ENCODE assay signal across 12 cellular contexts in genomic region chr3:9781978-9782575, GRCh38. TPM values are rescaled to one million over a fixed set of nuclear protein-coding genes. Genes with fewer than 3 reads are reported as not detected.
A peak's percentile ranks its signal among the peaks of the same experiment; 100 is the strongest.
DNase-seq lines count a peak whose midpoint lies in the region; ATAC-seq and TF ChIP-seq lines count a peak whose summit lies in the region.
"Had no signal": no experiment of that assay in that cellular context is flagged by ENCODE, and none has a peak within 500 bp of the region (broad histone marks: within the 10 kb centered on the region; RNA-seq: fewer than 3 reads in every experiment).

No MANE protein-coding gene starts in this region.

- H3K4me1 ChIP-seq in Loucy (ENCODE audit: insufficient read depth, low read length, poor library complexity, severe bottlenecking): peaks cover 63% of the 10 kb centered on the region

- DNase-seq in DMS153 (lab: John Stamatoyannopoulos, UW) (peak; percentile 6), DMS153 treated with DMSO at 0.1 percent for 48 hours (lab: John Stamatoyannopoulos, UW; ENCODE audit: unreplicated experiment) (no peak), memory B cell (ENCODE audit: low spot score in 2 of 2) (no peak), NCI-H526 treated with DMSO at 0.1 percent for 48 hours (lab: John Stamatoyannopoulos, UW) (no peak), omental fat pad (ENCODE audit: low spot score) (no peak)
- no peak for DNase-seq in activated T-helper 1 cell treated with anti-CD3 and anti-CD28 coated beads, Interleukin-12 subunit alpha, Interleukin-12 subunit beta, Interleukin-2, Interleukin-4 antibody, amounts not matched to agents 30 ng/mL and 10 ng/mL and 1 ng/mL, durations not matched to agents 14 hours and 24 hours and 36 hours (ENCODE audit: low spot score)
- no peak for DNase-seq in activated CD4-positive, CD25-positive, alpha-beta regulatory T cell treated with anti-CD3 and anti-CD28 coated beads, Interleukin-2, amount 50 U/mL, for 72 hours
- DNase-seq: activated CD4-positive, alpha-beta T cell treated with anti-CD3 and anti-CD28 coated beads, Interleukin-2, amount 50 U/mL, for 1 hour; NCI-H345; small intestine had no signal

- ATAC-seq in memory B cell (ENCODE audit: low read depth) (peak; percentile 19), omental fat pad (ENCODE audit: low FRiP score) (no peak)

- no peaks in the 10 kb centered on the region for H3K27me3 ChIP-seq in Loucy (ENCODE audit: insufficient read depth, low read length, poor library complexity, severe bottlenecking)

- H3K27me3 Mint-ChIP-seq in activated T-helper 1 cell treated with anti-CD3 and anti-CD28 coated beads, Interleukin-12 subunit alpha, Interleukin-12 subunit beta, Interleukin-2, Interleukin-4 antibody, amounts not matched to agents 30 ng/mL and 10 ng/mL and 1 ng/mL, durations not matched to agents 14 hours and 24 hours and 36 hours (ENCODE audit: insufficient read depth): no peaks in the 10 kb centered on the region
- H3K27me3 Mint-ChIP-seq in memory B cell: no peaks in the 10 kb centered on the region
- H3K27me3 Mint-ChIP-seq: activated naive CD4-positive, alpha-beta T cell treated with anti-CD3 and anti-CD28 coated beads, Interleukin-2, amount 50 U/mL, for 24 hours had no signal

- peak overlapping the region; percentile 49 for H3K27ac Mint-ChIP-seq in activated T-helper 1 cell treated with anti-CD3 and anti-CD28 coated beads, Interleukin-12 subunit alpha, Interleukin-12 subunit beta, Interleukin-2, Interleukin-4 antibody, amounts not matched to agents 30 ng/mL and 10 ng/mL and 1 ng/mL, durations not matched to agents 14 hours and 24 hours and 36 hours
- peak overlapping the region; percentile 83 for H3K27ac Mint-ChIP-seq in memory B cell
- H3K27ac Mint-ChIP-seq: activated naive CD4-positive, alpha-beta T cell treated with anti-CD3 and anti-CD28 coated beads, Interleukin-2, amount 50 U/mL, for 24 hours had no signal

- H2AFZ ChIP-seq in Loucy (ENCODE audit: low read length): no peak overlapping the region

- H3K9me2 ChIP-seq in Loucy (replicated peaks; ENCODE audit: low read depth, low read length): no peaks in the 10 kb centered on the region

- no peak overlapping the region for H3K4me3 Mint-ChIP-seq in activated T-helper 1 cell treated with anti-CD3 and anti-CD28 coated beads, Interleukin-12 subunit alpha, Interleukin-12 subunit beta, Interleukin-2, Interleukin-4 antibody, amounts not matched to agents 30 ng/mL and 10 ng/mL and 1 ng/mL, durations not matched to agents 14 hours and 24 hours and 36 hours
- H3K4me3 Mint-ChIP-seq in memory B cell: peak overlapping the region; percentile 31
- H3K4me3 Mint-ChIP-seq: activated naive CD4-positive, alpha-beta T cell treated with anti-CD3 and anti-CD28 coated beads, Interleukin-2, amount 50 U/mL, for 24 hours had no signal

- no peak for TF ChIP-seq CTCF in Loucy (conservative IDR thresholded peaks at IDR 0.05; ENCODE audit: low read length)
- no peak for TF ChIP-seq CTCF in omental fat pad (IDR thresholded peaks at IDR 0.05)

- H3K9me3 Mint-ChIP-seq in activated T-helper 1 cell treated with anti-CD3 and anti-CD28 coated beads, Interleukin-12 subunit alpha, Interleukin-12 subunit beta, Interleukin-2, Interleukin-4 antibody, amounts not matched to agents 30 ng/mL and 10 ng/mL and 1 ng/mL, durations not matched to agents 14 hours and 24 hours and 36 hours: peaks cover 3% of the 10 kb centered on the region
- no peaks in the 10 kb centered on the region for H3K9me3 Mint-ChIP-seq in memory B cell

- intact Hi-C loops in activated T-helper 1 cell treated with anti-CD3 and anti-CD28 coated beads, Interleukin-12 subunit alpha, Interleukin-12 subunit beta, Interleukin-2, Interleukin-4 antibody, amounts not matched to agents 30 ng/mL and 10 ng/mL and 1 ng/mL, durations not matched to agents 14 hours and 24 hours and 36 hours (cut with micrococcal nuclease): no loop called here

- H3K36me3 Mint-ChIP-seq in activated T-helper 1 cell treated with anti-CD3 and anti-CD28 coated beads, Interleukin-12 subunit alpha, Interleukin-12 subunit beta, Interleukin-2, Interleukin-4 antibody, amounts not matched to agents 30 ng/mL and 10 ng/mL and 1 ng/mL, durations not matched to agents 14 hours and 24 hours and 36 hours (ENCODE audit: low read depth): peaks cover 43% of the 10 kb centered on the region
- H3K36me3 Mint-ChIP-seq in memory B cell: peaks cover 12% of the 10 kb centered on the region

- H3K9me3 ChIP-seq in Loucy (ENCODE audit: insufficient read depth, low read depth, low read length): no peaks in the 10 kb centered on the region

- H3K4me3 ChIP-seq in Loucy (ENCODE audit: low read length, poor library complexity, severe bottlenecking): peak overlapping the region; percentile 17

- peaks cover 58% of the 10 kb centered on the region for H3K4me1 Mint-ChIP-seq in activated T-helper 1 cell treated with anti-CD3 and anti-CD28 coated beads, Interleukin-12 subunit alpha, Interleukin-12 subunit beta, Interleukin-2, Interleukin-4 antibody, amounts not matched to agents 30 ng/mL and 10 ng/mL and 1 ng/mL, durations not matched to agents 14 hours and 24 hours and 36 hours (ENCODE audit: low read depth)
- H3K4me1 Mint-ChIP-seq in memory B cell: peaks cover 41% of the 10 kb centered on the region

- H3K36me3 ChIP-seq in Loucy (ENCODE audit: insufficient read depth, low read length): peaks cover 3% of the 10 kb centered on the region; the same call in 1 of the 2 replicates

- peaks cover 4% of the 10 kb centered on the region; the same call in 1 of the 2 replicates for H3K79me2 ChIP-seq in Loucy (ENCODE audit: insufficient read depth, low read length)

- peak overlapping the region; percentile 75 for H3K9ac ChIP-seq in Loucy (ENCODE audit: low read depth, low read length, poor library complexity, severe bottlenecking)

- H3K4me2 ChIP-seq in Loucy (ENCODE audit: low read depth, low read length, poor library complexity, severe bottlenecking): peak overlapping the region; percentile 92

- no peaks in the 10 kb centered on the region for H4K20me1 ChIP-seq in Loucy (ENCODE audit: insufficient read depth, low read length, poor library complexity, severe bottlenecking)

- peaks cover 13% of the 10 kb centered on the region for H3F3A ChIP-seq in Loucy (ENCODE audit: low read depth)

RNA-seq across cellular contexts. Expression of gene TADA3, which starts 10.2 kb away (rescaled TPM):
- total RNA-seq in activated T-helper 1 cell treated with anti-CD3 and anti-CD28 coated beads, Interleukin-12 subunit alpha, Interleukin-12 subunit beta, Interleukin-2, Interleukin-4 antibody, amounts not matched to agents 30 ng/mL and 10 ng/mL and 1 ng/mL, durations not matched to agents 14 hours and 24 hours and 36 hours: 63.4 and 63.6 TPM in 2 replicates
- 10 to 100 TPM; 45.0 to 61.1 (median 52.2) TPM for total RNA-seq in omental fat pad

RNA-seq across cellular contexts. Expression of gene ARPC4, which starts 10.8 kb away (rescaled TPM):
- total RNA-seq in activated T-helper 1 cell treated with anti-CD3 and anti-CD28 coated beads, Interleukin-12 subunit alpha, Interleukin-12 subunit beta, Interleukin-2, Interleukin-4 antibody, amounts not matched to agents 30 ng/mL and 10 ng/mL and 1 ng/mL, durations not matched to agents 14 hours and 24 hours and 36 hours: 268 and 273 TPM in 2 replicates
- total RNA-seq in omental fat pad: 100 to 1,000 TPM in 3 of 4 donors, 10 to 100 TPM in 1; 99.0 to 141 (median 122) TPM

RNA-seq across cellular contexts. Expression of gene CAMK1, which starts 12.3 kb away (rescaled TPM):
- 55.0 and 57.8 TPM in 2 replicates for total RNA-seq in activated T-helper 1 cell treated with anti-CD3 and anti-CD28 coated beads, Interleukin-12 subunit alpha, Interleukin-12 subunit beta, Interleukin-2, Interleukin-4 antibody, amounts not matched to agents 30 ng/mL and 10 ng/mL and 1 ng/mL, durations not matched to agents 14 hours and 24 hours and 36 hours
- total RNA-seq in omental fat pad: 100 to 1,000 TPM in 1 of 4 donors, 10 to 100 TPM in 3; 50.9 to 180 (median 77.6) TPM

RNA-seq across cellular contexts. Expression of gene TTLL3, which starts 28.0 kb away (rescaled TPM):
- total RNA-seq in activated T-helper 1 cell treated with anti-CD3 and anti-CD28 coated beads, Interleukin-12 subunit alpha, Interleukin-12 subunit beta, Interleukin-2, Interleukin-4 antibody, amounts not matched to agents 30 ng/mL and 10 ng/mL and 1 ng/mL, durations not matched to agents 14 hours and 24 hours and 36 hours: 26.5 and 33.6 TPM in 2 replicates
- 10 to 100 TPM; 40.4 to 91.1 (median 54.7) TPM for total RNA-seq in omental fat pad

RNA-seq across cellular contexts. Expression of gene OGG1, which starts 32.3 kb away (rescaled TPM):
- 40.2 and 40.6 TPM in 2 replicates for total RNA-seq in activated T-helper 1 cell treated with anti-CD3 and anti-CD28 coated beads, Interleukin-12 subunit alpha, Interleukin-12 subunit beta, Interleukin-2, Interleukin-4 antibody, amounts not matched to agents 30 ng/mL and 10 ng/mL and 1 ng/mL, durations not matched to agents 14 hours and 24 hours and 36 hours
- total RNA-seq in omental fat pad: 10 to 100 TPM; 15.6 to 27.1 (median 19.5) TPM
